In the genomic region with DNA sequence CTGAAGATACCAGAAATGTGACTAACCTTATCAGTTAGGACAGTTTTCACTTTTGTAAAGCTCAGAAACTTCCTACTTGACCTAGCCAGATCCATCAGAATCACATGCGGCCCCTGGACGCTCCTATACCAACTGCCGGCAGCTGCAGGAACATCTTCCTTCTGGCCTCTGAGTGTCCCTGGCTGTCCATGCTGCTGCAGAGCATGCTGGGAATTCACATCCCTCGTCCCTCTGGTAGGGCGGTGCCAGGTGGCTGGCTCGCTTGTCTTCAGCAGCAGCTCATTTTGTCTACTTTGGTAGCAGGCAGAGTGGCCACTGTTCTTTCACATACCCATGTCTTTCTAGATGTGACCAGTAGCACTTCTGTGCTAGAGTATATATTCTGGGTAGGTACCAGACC, we compare ENCODE assay signal across 18 cellular contexts. TPM values are rescaled to one million over a fixed set of nuclear protein-coding genes. Genes with fewer than 3 reads are reported as not detected.
DNase-seq lines count a peak whose midpoint lies in the region; ATAC-seq and TF ChIP-seq lines count a peak whose summit lies in the region.
"Had no signal": no experiment of that assay in that cellular context is flagged by ENCODE, and none has a peak within 500 bp of the region (broad histone marks: within the 10 kb centered on the region; RNA-seq: fewer than 3 reads in every experiment).

No MANE protein-coding gene starts in this region.

- H3K27me3 ChIP-seq in breast epithelium (no peaks in the 10 kb centered on the region), mammary epithelial cell (ENCODE audit: insufficient read depth, low read length) (no peaks in the 10 kb centered on the region), esophagus muscularis mucosa (no peaks in the 10 kb centered on the region), mesenchymal stem cell (ENCODE audit: control insufficient read depth in 1 of 2, insufficient read depth in 1 of 2, low read length in 2 of 2) (peaks cover 0 to 12% of the 10 kb centered on the region in 2 experiments), transverse colon (no peaks in the 10 kb centered on the region), PC-3 (ENCODE audit: low read length) (no peaks in the 10 kb centered on the region), upper lobe of right lung (no peaks in the 10 kb centered on the region)

- H2BK5ac ChIP-seq in mesenchymal stem cell (ENCODE audit: low read depth, low read length, poor library complexity, severe bottlenecking): no peak overlapping the region

- no peak for TF ChIP-seq POLR2A in breast epithelium (IDR thresholded peaks at IDR 0.05)
- TF ChIP-seq POLR2A in esophagus muscularis mucosa (IDR thresholded peaks at IDR 0.05; ENCODE audit: low read depth): no peak
- TF ChIP-seq POLR2A in transverse colon (IDR thresholded peaks at IDR 0.05): no peak

- peak overlapping the region in 1 of 2 experiments; percentile 25 for H3K18ac ChIP-seq in mesenchymal stem cell (ENCODE audit: low read depth in 1 of 2, low read length in 2 of 2)

- H4K91ac ChIP-seq in mesenchymal stem cell (ENCODE audit: low read length): peak overlapping the region; percentile 43

- dilution Hi-C loops in mammary epithelial cell (cut with HindIII; ENCODE audit: low sequenced_read_pairs): no loop called here

- no peak overlapping the region for H2AK5ac ChIP-seq in mesenchymal stem cell (ENCODE audit: low read length, severe bottlenecking)

- H3K27ac ChIP-seq in breast epithelium (peak overlapping the region; percentile 64 to 72), mammary epithelial cell (ENCODE audit: insufficient read depth, low read depth, low read length) (no peak overlapping the region), esophagus muscularis mucosa (replicated peaks in 1 of 4) (peak overlapping the region in 3 of 4 donors; percentile 32 to 64 (median 38)), mesenchymal stem cell (ENCODE audit: low read length, poor library complexity, severe bottlenecking) (no peak overlapping the region), transverse colon (peak overlapping the region; percentile 7 to 61 (median 28)), PC-3 (ENCODE audit: low read length) (no peak overlapping the region), upper lobe of right lung (no peak overlapping the region)
- H3K27ac ChIP-seq: A549, C4-2B had no signal

- H2BK12ac ChIP-seq in mesenchymal stem cell (ENCODE audit: low read length in 2 of 2): peak overlapping the region; percentile 7 to 38

- ATAC-seq in PC-3 (no peak), upper lobe of right lung (no peak)
- ATAC-seq: A549 had no signal

- no peak overlapping the region for H3K4ac ChIP-seq in mesenchymal stem cell (ENCODE audit: low read depth in 1 of 2, low read length in 2 of 2)

- TF ChIP-seq EP300 in esophagus muscularis mucosa (IDR thresholded peaks at IDR 0.05) (no peak), transverse colon (IDR thresholded peaks at IDR 0.05; ENCODE audit: low read depth) (no peak)

- CTCF ChIA-PET in mammary epithelial cell (lab: Charles Lee; ENCODE audit: low non-redundant PET) (interaction anchor here (0.5 to 0.7 kb wide), 3 partner anchors 36 to 1019 kb away, joined by 3 to 6 read pairs (median 5); no protein-coding TSS in a partner anchor), PC-3 (lab: Charles Lee) (interaction anchor here (0.6 kb wide), 2 partner anchors 37 to 56 kb away, joined by 3 read pairs; no protein-coding TSS in a partner anchor)

- 82% methylated on average over 6 of the region's 6 CpGs for WGBS in mammary epithelial cell (ENCODE audit: low coverage, missing lambda C conversion rate)
- 80% methylated on average over 1 of the region's 6 CpGs for WGBS in esophagus muscularis mucosa
- WGBS in mesenchymal stem cell: 91% methylated on average over 6 of the region's 6 CpGs
- 76% methylated on average over 6 of the region's 6 CpGs; no CpG with 5 or more reads in 1 of the 2 donors for WGBS in transverse colon (ENCODE audit: low coverage in 1 of 2), 2 donors

- H2AFZ ChIP-seq in mammary epithelial cell (ENCODE audit: low read depth, low read length) (no peak overlapping the region), mesenchymal stem cell (ENCODE audit: low read depth, low read length) (no peak overlapping the region), PC-3 (ENCODE audit: low read length) (no peak overlapping the region)

- no peaks in the 10 kb centered on the region for H3K36me3 ChIP-seq in breast epithelium
- H3K36me3 ChIP-seq in mammary epithelial cell (ENCODE audit: insufficient read depth, low read length): no peaks in the 10 kb centered on the region
- no peaks in the 10 kb centered on the region for H3K36me3 ChIP-seq in esophagus muscularis mucosa
- peaks cover 0 to 4% of the 10 kb centered on the region in 2 experiments for H3K36me3 ChIP-seq in mesenchymal stem cell (ENCODE audit: control insufficient read depth in 1 of 2, insufficient read depth in 2 of 2, low read depth in 1 of 2, low read length in 2 of 2)
- H3K36me3 ChIP-seq in transverse colon: no peaks in the 10 kb centered on the region
- H3K36me3 ChIP-seq in PC-3 (ENCODE audit: low read depth, low read length): no peaks in the 10 kb centered on the region
- H3K36me3 ChIP-seq in upper lobe of right lung: no peaks in the 10 kb centered on the region

- no peaks in the 10 kb centered on the region for H3K9me2 ChIP-seq in PC-3 (replicated peaks; ENCODE audit: low read length)

- no peak overlapping the region for H3K4me2 ChIP-seq in mammary epithelial cell (ENCODE audit: insufficient read depth, low read depth, low read length)
- no peak overlapping the region for H3K4me2 ChIP-seq in mesenchymal stem cell (ENCODE audit: low read length, poor library complexity, severe bottlenecking)
- H3K4me2 ChIP-seq in PC-3 (ENCODE audit: low read length): no peak overlapping the region
- H3K4me2 ChIP-seq: A549 had no signal

- H3K9ac ChIP-seq in mammary epithelial cell (ENCODE audit: insufficient read depth, low read length) (no peak overlapping the region), mesenchymal stem cell (ENCODE audit: low read length) (no peak overlapping the region), PC-3 (ENCODE audit: low read length) (no peak overlapping the region)

- H2BK15ac ChIP-seq in mesenchymal stem cell (ENCODE audit: low read depth, poor library complexity, severe bottlenecking): no peak overlapping the region

- no peaks in the 10 kb centered on the region for H3K79me2 ChIP-seq in mammary epithelial cell (ENCODE audit: insufficient read depth, low read length)
- no peaks in the 10 kb centered on the region for H3K79me2 ChIP-seq in PC-3 (ENCODE audit: low read length)

- TF ChIP-seq CTCF in breast epithelium (IDR thresholded peaks at IDR 0.05): no peak
- TF ChIP-seq CTCF in mammary epithelial cell (conservative IDR thresholded peaks at IDR 0.05 in 1 of 2, IDR thresholded peaks at IDR 0.05 in 1 of 2; ENCODE audit: extremely low read depth in 1 of 2, insufficient read depth in 1 of 2, low read depth in 1 of 2, low read length in 2 of 2): no peak
- TF ChIP-seq CTCF in esophagus muscularis mucosa (IDR thresholded peaks at IDR 0.05): no peak
- no peak for TF ChIP-seq CTCF in transverse colon (IDR thresholded peaks at IDR 0.05)
- no peak for TF ChIP-seq CTCF in PC-3 (conservative IDR thresholded peaks at IDR 0.05; ENCODE audit: low read depth, low read length)
- no peak for TF ChIP-seq CTCF in upper lobe of right lung (IDR thresholded peaks at IDR 0.05)

- POLR2A ChIA-PET in PC-3 (lab: Charles Lee; ENCODE audit: unreplicated experiment): interaction anchor here (0.5 kb wide), 1 partner anchor 421 kb away, joined by 4 read pairs; no protein-coding TSS in a partner anchor

- H3F3A ChIP-seq in PC-3 (ENCODE audit: low read length, unreplicated experiment): no peaks in the 10 kb centered on the region

- no peak overlapping the region for H3K4me3 ChIP-seq in breast epithelium
- no peak overlapping the region for H3K4me3 ChIP-seq in mammary epithelial cell (replicated peaks in 1 of 3; ENCODE audit: insufficient read depth in 1 of 3, low read depth in 2 of 3, low read length in 3 of 3)
- no peak overlapping the region for H3K4me3 ChIP-seq in esophagus muscularis mucosa
- no peak overlapping the region for H3K4me3 ChIP-seq in mesenchymal stem cell (ENCODE audit: insufficient read depth in 1 of 2, low read depth in 1 of 2, low read length in 2 of 2)
- no peak overlapping the region for H3K4me3 ChIP-seq in transverse colon
- no peak overlapping the region for H3K4me3 ChIP-seq in PC-3 (ENCODE audit: low read length)
- H3K4me3 ChIP-seq in upper lobe of right lung: no peak overlapping the region
- H3K4me3 ChIP-seq: A549 had no signal

- H3K14ac ChIP-seq in mesenchymal stem cell (ENCODE audit: low read length in 2 of 2): no peak overlapping the region

- in situ Hi-C loops in mammary epithelial cell (cut with MboI; ENCODE audit: low sequenced_read_pairs in 2 of 2): no loop called here
- in situ Hi-C loops in transverse colon (cut with MboI; ENCODE audit: low pct_ligation_motif_present in 1 of 4, low pct_unique_long_range_greater_than_20kb in 1 of 4, low sequenced_read_pairs in 3 of 4): no loop called here

- DNase-seq in breast epithelium (ENCODE audit: low spot score in 2 of 2) (no peak), mammary epithelial cell (no peak), esophagus muscularis mucosa (ENCODE audit: extremely low spot score) (no peak), mesenchymal stem cell (no peak), transverse colon (no peak), PC-3 (no peak), upper lobe of right lung (no peak)
- no peak for DNase-seq in stimulated activated CD8-positive, alpha-beta memory T cell treated with anti-CD3 and anti-CD28 coated beads, Interleukin-4, amount 100 ng/mL, for 48 hours
- DNase-seq: DMS153, EL, H9, NCI-H1417, NCI-H1930, NCI-H2171, NCI-H446 treated with DMSO at 0.1 percent for 48 hours, NCI-H748 treated with DMSO at 0.1 percent for 48 hours had no signal

- H4K8ac ChIP-seq in mesenchymal stem cell (ENCODE audit: low read length): peak overlapping the region; percentile 4

- BruUV-seq in mammary epithelial cell (replicated peaks; lab: Mats Ljungman, UMichigan) (no TSS peak), PC-3 (replicated peaks; lab: Mats Ljungman, UMichigan) (no TSS peak)

- H3K79me1 ChIP-seq in mesenchymal stem cell (replicated peaks; ENCODE audit: low read length, poor library complexity, severe bottlenecking): peaks cover under 1% of the 10 kb centered on the region

- no peak overlapping the region for H3K23ac ChIP-seq in mesenchymal stem cell (ENCODE audit: low read length in 2 of 2)

- H4K20me1 ChIP-seq in mammary epithelial cell (ENCODE audit: insufficient read depth, low read length) (no peaks in the 10 kb centered on the region), PC-3 (ENCODE audit: low read length) (no peaks in the 10 kb centered on the region)

- intact Hi-C loops in breast epithelium (cut with DNase I; ENCODE audit: low total_unique reads) (no loop called here), mammary epithelial cell (cut with micrococcal nuclease) (no loop called here), esophagus muscularis mucosa (cut with DNase I) (loop anchor here (2.0 kb wide), 1 partner anchor 34 kb away; no protein-coding TSS in a partner anchor), transverse colon (cut with DNase I; ENCODE audit: low total_unique reads) (no loop called here), PC-3 (cut with micrococcal nuclease) (no loop called here), upper lobe of right lung (cut with DNase I) (no loop called here)

- H3K9me3 ChIP-seq in breast epithelium (no peaks in the 10 kb centered on the region), mammary epithelial cell (replicated peaks; ENCODE audit: insufficient read depth, low read length) (no peaks in the 10 kb centered on the region), esophagus muscularis mucosa (no peaks in the 10 kb centered on the region), mesenchymal stem cell (ENCODE audit: control insufficient read depth, low read length) (no peaks in the 10 kb centered on the region), transverse colon (no peaks in the 10 kb centered on the region), PC-3 (ENCODE audit: low read length) (no peaks in the 10 kb centered on the region), upper lobe of right lung (no peaks in the 10 kb centered on the region)
- H3K9me3 ChIP-seq: A549 had no signal

- H3K4me1 ChIP-seq in breast epithelium (peaks cover 0 to 22% of the 10 kb centered on the region in 2 donors), mammary epithelial cell (ENCODE audit: insufficient read depth, low read length) (peaks cover 35% of the 10 kb centered on the region), esophagus muscularis mucosa (peaks cover 16 to 27% (median 25%) of the 10 kb centered on the region in 4 donors), mesenchymal stem cell (ENCODE audit: control insufficient read depth, insufficient read depth, low read depth, low read length) (peaks cover 6% of the 10 kb centered on the region), transverse colon (peaks cover 0 to 10% (median 7%) of the 10 kb centered on the region in 4 donors), PC-3 (ENCODE audit: insufficient read depth, low read length) (peaks cover 5% of the 10 kb centered on the region; the same call in 1 of the 2 replicates), upper lobe of right lung (no peaks in the 10 kb centered on the region)
- H3K4me1 ChIP-seq: A549 had no signal

- no peak overlapping the region for H2BK120ac ChIP-seq in mesenchymal stem cell (ENCODE audit: low read depth, low read length)

RNA-seq across cellular contexts. Expression of gene HHAT, which starts 34.4 kb away (rescaled TPM):
- total RNA-seq in breast epithelium: 10 to 100 TPM in 2 of 3 donors, 1 to 10 TPM in 1; 3.8 to 31.6 (median 15.1) TPM
- 1 to 10 TPM; 1.8 to 9.8 TPM for total RNA-seq in mammary epithelial cell
- 1.8 TPM for polyA plus RNA-seq in mammary epithelial cell
- polyA minus RNA-seq in mammary epithelial cell: not detected
- 1 to 10 TPM in 2 of 4 donors, under 1 TPM in 2; 0.83 to 1.6 (median 1.2) TPM for total RNA-seq in esophagus muscularis mucosa
- polyA plus RNA-seq in mesenchymal stem cell (2013, experiment 1 of 2): 3.1 TPM
- 3.1 TPM for polyA plus RNA-seq in mesenchymal stem cell (2013, experiment 2 of 2)
- total RNA-seq in transverse colon: 10 to 100 TPM in 1 of 4 donors, 1 to 10 TPM in 3; 2.2 to 11.6 (median 7.3) TPM
- total RNA-seq in PC-3 (2014; rRNA removed): 2.4 and 3.4 TPM in 2 replicates
- total RNA-seq in upper lobe of right lung: 4.3 TPM

Comparison
In these comparisons a context has a peak if more than half of its experiments do, and no peak if none do; other contexts are left out.
1. H3K27ac ChIP-seq: peak in breast epithelium (2 of 2), esophagus muscularis mucosa (3 of 4) and transverse colon (4 of 4); none in mammary epithelial cell (single experiment), mesenchymal stem cell (single experiment), PC-3 (single experiment) and upper lobe of right lung (single experiment).